ENCODE assay signal across 2 cellular contexts in the genomic region with DNA sequence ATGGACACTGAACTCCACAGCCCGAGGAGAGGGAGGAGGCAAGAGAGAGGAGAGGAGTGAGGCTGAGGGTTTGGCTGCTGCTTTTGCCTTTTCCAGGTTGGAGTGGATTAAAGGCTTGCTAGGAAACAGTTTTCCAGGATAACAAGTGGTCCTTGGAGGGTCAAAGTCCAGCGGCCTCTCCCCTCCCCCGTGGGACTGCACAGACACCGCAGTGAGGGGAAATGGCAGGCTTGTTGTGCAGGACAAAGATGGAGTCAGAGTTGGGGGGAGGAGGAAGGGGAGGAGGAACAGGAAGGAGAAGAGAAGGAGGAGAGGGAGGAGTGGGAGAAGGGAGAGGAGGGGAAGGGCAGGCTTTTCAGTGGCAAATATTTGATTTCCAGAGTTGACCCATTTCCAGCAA.
TF ChIP-seq lines count a peak whose summit lies in the region.

No MANE protein-coding gene starts in this region.

TF ChIP-seq in IMR-90, 13 proteins besides CTCF, POLR2A, EP300 and RAD21:
- no peak for TF ChIP-seq RCOR1 (IDR thresholded peaks at IDR 0.05; ENCODE audit: insufficient replicate concordance, low read length)
- TF ChIP-seq CEBPB (IDR thresholded peaks at IDR 0.05; ENCODE audit: low read depth, low read length), result no peak
- TF ChIP-seq SMC3 (IDR thresholded peaks at IDR 0.05; ENCODE audit: low read depth, low read length), result no peak
- no peak for TF ChIP-seq CHD1 (IDR thresholded peaks at IDR 0.05; ENCODE audit: low read depth, low read length)
- TF ChIP-seq MAZ (IDR thresholded peaks at IDR 0.05; ENCODE audit: borderline replicate concordance, low read depth, low read length), result no peak
- no peak for TF ChIP-seq NFE2L2 (IDR thresholded peaks at IDR 0.05; ENCODE audit: low read depth, low read length)
- TF ChIP-seq MXI1 (IDR thresholded peaks at IDR 0.05; ENCODE audit: borderline replicate concordance, low read depth, low read length), result no peak
- TF ChIP-seq, protein P1, sequence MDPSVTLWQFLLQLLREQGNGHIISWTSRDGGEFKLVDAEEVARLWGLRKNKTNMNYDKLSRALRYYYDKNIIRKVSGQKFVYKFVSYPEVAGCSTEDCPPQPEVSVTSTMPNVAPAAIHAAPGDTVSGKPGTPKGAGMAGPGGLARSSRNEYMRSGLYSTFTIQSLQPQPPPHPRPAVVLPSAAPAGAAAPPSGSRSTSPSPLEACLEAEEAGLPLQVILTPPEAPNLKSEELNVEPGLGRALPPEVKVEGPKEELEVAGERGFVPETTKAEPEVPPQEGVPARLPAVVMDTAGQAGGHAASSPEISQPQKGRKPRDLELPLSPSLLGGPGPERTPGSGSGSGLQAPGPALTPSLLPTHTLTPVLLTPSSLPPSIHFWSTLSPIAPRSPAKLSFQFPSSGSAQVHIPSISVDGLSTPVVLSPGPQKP (IDR thresholded peaks at IDR 0.05; ENCODE audit: borderline replicate concordance, low read depth, low read length), result no peak
- TF ChIP-seq, protein P2, sequence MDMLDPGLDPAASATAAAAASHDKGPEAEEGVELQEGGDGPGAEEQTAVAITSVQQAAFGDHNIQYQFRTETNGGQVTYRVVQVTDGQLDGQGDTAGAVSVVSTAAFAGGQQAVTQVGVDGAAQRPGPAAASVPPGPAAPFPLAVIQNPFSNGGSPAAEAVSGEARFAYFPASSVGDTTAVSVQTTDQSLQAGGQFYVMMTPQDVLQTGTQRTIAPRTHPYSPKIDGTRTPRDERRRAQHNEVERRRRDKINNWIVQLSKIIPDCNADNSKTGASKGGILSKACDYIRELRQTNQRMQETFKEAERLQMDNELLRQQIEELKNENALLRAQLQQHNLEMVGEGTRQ (IDR thresholded peaks at IDR 0.05; ENCODE audit: low read depth, low read length), result no peak

TF ChIP-seq in H1, 55 proteins besides CTCF, POLR2A, EP300 and RAD21:
- no peak for TF ChIP-seq YY1 (IDR thresholded peaks at IDR 0.05; ENCODE audit: low read depth, low read length)
- TF ChIP-seq SIRT6 (IDR thresholded peaks at IDR 0.05; ENCODE audit: low read length), result no peak
- no peak for TF ChIP-seq PHF8 (conservative IDR thresholded peaks at IDR 0.05; ENCODE audit: low read depth, low read length)
- no peak for TF ChIP-seq ZNF274 (IDR thresholded peaks at IDR 0.05; ENCODE audit: borderline replicate concordance, extremely low read depth, low read length)
- no peak for TF ChIP-seq BACH1 (IDR thresholded peaks at IDR 0.05; ENCODE audit: low read length)
- TF ChIP-seq, protein P3, sequence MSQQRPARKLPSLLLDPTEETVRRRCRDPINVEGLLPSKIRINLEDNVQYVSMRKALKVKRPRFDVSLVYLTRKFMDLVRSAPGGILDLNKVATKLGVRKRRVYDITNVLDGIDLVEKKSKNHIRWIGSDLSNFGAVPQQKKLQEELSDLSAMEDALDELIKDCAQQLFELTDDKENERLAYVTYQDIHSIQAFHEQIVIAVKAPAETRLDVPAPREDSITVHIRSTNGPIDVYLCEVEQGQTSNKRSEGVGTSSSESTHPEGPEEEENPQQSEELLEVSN (IDR thresholded peaks at IDR 0.05), result no peak
- TF ChIP-seq POU5F1 (IDR thresholded peaks at IDR 0.05; ENCODE audit: low read depth, low read length), result no peak
- no peak for TF ChIP-seq NRF1 (IDR thresholded peaks at IDR 0.05; ENCODE audit: low read depth, low read length)
- TF ChIP-seq KDM5A (IDR thresholded peaks at IDR 0.05; ENCODE audit: low read length), result no peak
- TF ChIP-seq KDM4A (IDR thresholded peaks at IDR 0.05; ENCODE audit: low read depth, low read length, severe bottlenecking), result no peak
- TF ChIP-seq SAP30 (IDR thresholded peaks at IDR 0.05; ENCODE audit: insufficient read depth, insufficient replicate concordance, low read length), result no peak
- no peak for TF ChIP-seq RBBP5 (IDR thresholded peaks at IDR 0.05; ENCODE audit: borderline replicate concordance, low read depth, low read length)
